ENCODE assay signal across 15 cellular contexts in genomic region chr12:58067610-58068387, GRCh38.
DNase-seq lines count a peak whose midpoint lies in the region; TF ChIP-seq lines count a peak whose summit lies in the region.
"Had no signal": no experiment of that assay in that cellular context is flagged by ENCODE, and none has a peak within 500 bp of the region (broad histone marks: within the 10 kb centered on the region; RNA-seq: fewer than 3 reads in every experiment).

No MANE protein-coding gene starts in this region.

- no peak overlapping the region for H4K8ac ChIP-seq in trophoblast cell (ENCODE audit: low read depth, low read length)

- H3F3A ChIP-seq in PC-9 (ENCODE audit: insufficient read depth, low read depth): no peaks in the 10 kb centered on the region; the same call in 1 of the 2 replicates

- no peak overlapping the region for H2BK12ac ChIP-seq in trophoblast cell (ENCODE audit: low read length)

- peaks cover 39% of the 10 kb centered on the region for H3K4me1 ChIP-seq in PC-9 (replicated peaks; ENCODE audit: insufficient read depth)
- H3K4me1 ChIP-seq in trophoblast cell (ENCODE audit: control insufficient read depth in 1 of 2, insufficient read depth in 2 of 2, low read length in 2 of 2): peaks cover 3 to 4% of the 10 kb centered on the region in 2 experiments

- CTCF ChIA-PET in PC-9 (lab: Charles Lee): interaction anchor here (0.6 to 0.8 kb wide), 2 partner anchors 84 to 988 kb away, joined by 3 read pairs; no protein-coding TSS in a partner anchor

- H4K91ac ChIP-seq in trophoblast cell (ENCODE audit: low read depth, low read length): no peak overlapping the region

- no peak overlapping the region for H3K14ac ChIP-seq in trophoblast cell (ENCODE audit: low read length)

- intact Hi-C loops in PC-9 (cut with micrococcal nuclease; ENCODE audit: unreplicated experiment): loop anchor here (5.0 kb wide), 2 partner anchors 75 to 245 kb away; no protein-coding TSS in a partner anchor
- intact Hi-C loops in posterior vena cava (cut with DNase I): no loop called here

- H3K36me3 ChIP-seq in PC-9 (ENCODE audit: low read depth) (no peaks in the 10 kb centered on the region), trophoblast cell (ENCODE audit: control insufficient read depth in 1 of 2, insufficient read depth in 2 of 2, low read length in 2 of 2) (no peaks in the 10 kb centered on the region)

- peak overlapping the region; percentile 57 for H3K27ac ChIP-seq in PC-9
- H3K27ac ChIP-seq in trophoblast cell (ENCODE audit: low read depth, low read length): peak overlapping the region; percentile 38

- no peaks in the 10 kb centered on the region for H3K79me2 ChIP-seq in PC-9 (ENCODE audit: low read depth)
- no peaks in the 10 kb centered on the region for H3K79me2 ChIP-seq in trophoblast cell (ENCODE audit: control insufficient read depth, insufficient read depth, low read length, poor library complexity)

- H2BK5ac ChIP-seq in trophoblast cell (ENCODE audit: low read depth, low read length, poor library complexity): no peak overlapping the region

- BruUV-seq in PC-9 (replicated peaks; lab: Mats Ljungman, UMichigan): no TSS peak

- H2AFZ ChIP-seq in PC-9 (no peak overlapping the region; the same call in 1 of the 2 replicates), trophoblast cell (ENCODE audit: insufficient read depth, low read length, poor library complexity) (no peak overlapping the region)

- TF ChIP-seq CTCF in PC-9 (conservative IDR thresholded peaks at IDR 0.05) (no peak), epithelial cell of esophagus (IDR thresholded peaks at IDR 0.05; ENCODE audit: insufficient read depth, low read depth, low read length, missing control alignments) (no peak)

- H3K23ac ChIP-seq in trophoblast cell (ENCODE audit: low read length): no peak overlapping the region

- no peaks in the 10 kb centered on the region for H3K9me2 ChIP-seq in PC-9 (ENCODE audit: insufficient read depth)

- H3K27me3 ChIP-seq in PC-9 (ENCODE audit: insufficient read depth, low read depth) (no peaks in the 10 kb centered on the region), trophoblast cell (ENCODE audit: insufficient read depth, low read length) (no peaks in the 10 kb centered on the region)

- WGBS in trophoblast cell (ENCODE audit: extremely low coverage, insufficient coverage, insufficient read length): no CpG with 5 or more reads among the region's 1 CpG

- peak; percentile 94 for DNase-seq in EL
- DNase-seq in PC-9: peak; percentile 22 to 99
- DNase-seq in epithelial cell of esophagus (ENCODE audit: low read depth): peak; percentile 94
- DNase-seq in trophoblast cell: peak; percentile 72 to 99
- no peak for DNase-seq in activated CD4-positive, alpha-beta T cell treated with anti-CD3 and anti-CD28 coated beads, Interleukin-2, amount 50 U/mL, for 1 hour
- no peak for DNase-seq in posterior vena cava (ENCODE audit: low spot score)
- no peak for DNase-seq in ecto neural progenitor cell (ENCODE audit: low spot score)
- no peak for DNase-seq in NCI-H1092 (lab: John Stamatoyannopoulos, UW)
- DNase-seq: activated CD4-positive, alpha-beta T cell treated with anti-CD3 and anti-CD28 coated beads for 4 hours; CD4-positive, alpha-beta T cell; central memory CD4-positive, alpha-beta T cell; NCI-H2107; stimulated activated CD4-positive, alpha-beta T cell treated with anti-CD3 and anti-CD28 coated beads, Interleukin-2, amount 100 ng/mL, for 48 hours; stimulated activated naive CD4-positive, alpha-beta T cell; T-helper 1 cell had no signal

- no peak overlapping the region for H3K4ac ChIP-seq in trophoblast cell (ENCODE audit: low read depth, low read length)

- H3K9me3 ChIP-seq in PC-9 (ENCODE audit: insufficient read depth, low read depth) (peaks cover 4% of the 10 kb centered on the region; the same call in 1 of the 2 replicates), trophoblast cell (ENCODE audit: insufficient read depth, low read depth, low read length) (no peaks in the 10 kb centered on the region)

- no peaks in the 10 kb centered on the region for H4K20me1 ChIP-seq in PC-9 (ENCODE audit: insufficient read depth)

- no peak overlapping the region for H2AK5ac ChIP-seq in trophoblast cell (ENCODE audit: low read length)

- H3K4me2 ChIP-seq in PC-9: peak overlapping the region; percentile 43
- no peak overlapping the region for H3K4me2 ChIP-seq in trophoblast cell (ENCODE audit: low read length)

- H2BK120ac ChIP-seq in trophoblast cell (ENCODE audit: insufficient read depth, low read length, poor library complexity): no peak overlapping the region

- H4K12ac ChIP-seq in trophoblast cell (ENCODE audit: low read depth, low read length): no peak overlapping the region

- no peak overlapping the region for H3K9ac ChIP-seq in trophoblast cell (ENCODE audit: low read length)

- POLR2A ChIA-PET in PC-9 (lab: Charles Lee; ENCODE audit: unreplicated experiment): no interaction called here

- H3K79me1 ChIP-seq in trophoblast cell (ENCODE audit: low read length): no peaks in the 10 kb centered on the region

- no peak overlapping the region for H3K18ac ChIP-seq in trophoblast cell (ENCODE audit: low read length)

- H3K4me3 ChIP-seq in PC-9: no peak overlapping the region
- no peak overlapping the region for H3K4me3 ChIP-seq in epithelial cell of esophagus (ENCODE audit: low read length)
- no peak overlapping the region for H3K4me3 ChIP-seq in trophoblast cell (ENCODE audit: low read depth, low read length)

Comparison
In these comparisons a context has a peak if more than half of its experiments do, and no peak if none do; other contexts are left out.
1. DNase-seq: peak in EL (single experiment), PC-9 (2 of 2), epithelial cell of esophagus (single experiment) and trophoblast cell (2 of 2); none in activated CD4-positive, alpha-beta T cell treated with anti-CD3 and anti-CD28 coated beads, Interleukin-2, amount 50 U/mL, for 1 hour (single experiment), posterior vena cava (single experiment), ecto neural progenitor cell (single experiment) and NCI-H1092 (single experiment).